In the genomic region with DNA sequence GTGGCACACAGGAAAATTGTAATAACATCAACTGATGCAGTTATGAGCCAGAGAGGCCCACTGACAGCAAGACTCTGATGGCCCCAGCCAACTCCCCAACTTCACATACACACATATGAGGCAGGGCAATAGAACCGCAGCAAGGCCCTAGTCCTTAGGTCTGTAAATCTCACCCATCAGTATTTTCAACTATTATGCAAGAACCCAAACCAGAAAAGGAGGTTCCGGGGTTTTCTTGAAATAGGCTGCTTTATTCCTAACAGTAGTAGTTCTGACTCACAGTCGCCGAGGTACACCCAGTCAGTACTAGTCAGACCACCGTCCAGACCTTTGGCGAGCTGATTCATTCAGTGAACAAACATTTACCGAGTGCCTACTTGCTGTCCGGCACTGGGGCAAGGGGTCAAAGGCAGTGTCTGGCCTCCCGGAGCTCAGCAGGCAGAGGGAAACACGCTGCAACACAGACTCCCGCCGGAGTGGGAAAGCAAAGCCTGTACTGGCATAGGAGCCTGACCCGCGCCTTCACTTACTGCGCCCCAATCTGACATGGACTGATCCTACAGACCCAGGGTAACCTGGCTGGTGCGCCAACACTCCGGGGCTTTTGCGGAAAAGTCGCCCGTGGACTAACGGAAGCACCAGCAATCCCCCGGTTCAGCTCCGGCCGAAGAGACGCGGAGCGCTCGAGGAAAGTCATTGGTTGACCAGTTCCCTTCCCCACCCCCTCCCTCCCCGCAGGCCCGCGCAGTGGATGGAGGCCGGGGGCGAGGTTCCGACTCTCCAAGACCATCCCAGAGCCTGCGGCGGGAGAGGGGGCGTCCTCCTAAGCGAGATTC, we compare ENCODE assay signal across 8 cellular contexts. TPM values are rescaled to one million over a fixed set of nuclear protein-coding genes. Genes with fewer than 3 reads are reported as not detected.
DNase-seq lines count a peak whose midpoint lies in the region; ATAC-seq and TF ChIP-seq lines count a peak whose summit lies in the region.

No MANE protein-coding gene starts in this region.

- peak overlapping the region; percentile 75 for H3K4me3 ChIP-seq in kidney epithelial cell (ENCODE audit: low read depth, low read length)
- H3K4me3 ChIP-seq in subcutaneous abdominal adipose tissue (ENCODE audit: low read depth in 1 of 5, low read length in 5 of 5), result peak overlapping the region; percentile 67 to 82 (median 74)

- peak overlapping the region; percentile 86 for H3K27ac ChIP-seq in subcutaneous abdominal adipose tissue (ENCODE audit: low read depth, low read length)

- H3K4me1 Mint-ChIP-seq in activated CD4-positive, alpha-beta memory T cell treated with anti-CD3 and anti-CD28 coated beads for 36 hours (ENCODE audit: low read depth), result peaks cover 3% of the 10 kb centered on the region
- peaks cover 9% of the 10 kb centered on the region for H3K4me1 Mint-ChIP-seq in activated CD4-positive, alpha-beta memory T cell treated with anti-CD3 and anti-CD28 coated beads, Interleukin-2, amount 10 ng/mL, durations not matched to agents 7 days and 5 days
- no peaks in the 10 kb centered on the region for H3K4me1 Mint-ChIP-seq in MCF 10A (ENCODE audit: insufficient read depth, unreplicated experiment)

- peaks cover 2% of the 10 kb centered on the region for H3K36me3 Mint-ChIP-seq in activated CD4-positive, alpha-beta memory T cell treated with anti-CD3 and anti-CD28 coated beads for 36 hours
- H3K36me3 Mint-ChIP-seq in activated CD4-positive, alpha-beta memory T cell treated with anti-CD3 and anti-CD28 coated beads, Interleukin-2, amount 10 ng/mL, durations not matched to agents 7 days and 5 days (ENCODE audit: low read depth), result peaks cover 2% of the 10 kb centered on the region
- no peaks in the 10 kb centered on the region for H3K36me3 Mint-ChIP-seq in MCF 10A (ENCODE audit: insufficient read depth, unreplicated experiment)

- CTCF ChIA-PET in activated CD4-positive, alpha-beta memory T cell treated with anti-CD3 and anti-CD28 coated beads for 36 hours (lab: Charles Lee), result no interaction called here
- CTCF ChIA-PET in activated CD4-positive, alpha-beta memory T cell treated with anti-CD3 and anti-CD28 coated beads, Interleukin-2, amount 10 ng/mL, durations not matched to agents 7 days and 5 days (lab: Charles Lee), result no interaction called here
- CTCF ChIA-PET in MCF 10A (lab: Yijun Ruan, JAX), result interaction anchor here (0.6 to 1.0 kb wide), 2 partner anchors 50 to 64 kb away, joined by 3 to 6 read pairs; no protein-coding TSS in a partner anchor

- H3K36me3 ChIP-seq in kidney epithelial cell (ENCODE audit: control insufficient read depth, insufficient read depth, low read length), result peaks cover 1% of the 10 kb centered on the region
- H3K36me3 ChIP-seq in subcutaneous abdominal adipose tissue (ENCODE audit: control insufficient read depth in 5 of 5, insufficient read depth in 5 of 5, low read length in 5 of 5), result no peaks in the 10 kb centered on the region

- H3K27me3 ChIP-seq in kidney epithelial cell (ENCODE audit: control insufficient read depth, insufficient read depth, low read length) (no peaks in the 10 kb centered on the region), subcutaneous abdominal adipose tissue (ENCODE audit: control insufficient read depth in 5 of 5, insufficient read depth in 4 of 5, low read length in 5 of 5) (peaks cover 0 to 4% (median 0%) of the 10 kb centered on the region in 5 donors)

- H3K27me3 Mint-ChIP-seq in activated CD4-positive, alpha-beta memory T cell treated with anti-CD3 and anti-CD28 coated beads for 36 hours, result peaks cover 11% of the 10 kb centered on the region
- peaks cover 27% of the 10 kb centered on the region for H3K27me3 Mint-ChIP-seq in activated CD4-positive, alpha-beta memory T cell treated with anti-CD3 and anti-CD28 coated beads, Interleukin-2, amount 10 ng/mL, durations not matched to agents 7 days and 5 days
- no peaks in the 10 kb centered on the region for H3K27me3 Mint-ChIP-seq in MCF 10A (ENCODE audit: insufficient read depth, unreplicated experiment)

- H3K27ac Mint-ChIP-seq in activated CD4-positive, alpha-beta memory T cell treated with anti-CD3 and anti-CD28 coated beads for 36 hours, result no peak overlapping the region
- H3K27ac Mint-ChIP-seq in activated CD4-positive, alpha-beta memory T cell treated with anti-CD3 and anti-CD28 coated beads, Interleukin-2, amount 10 ng/mL, durations not matched to agents 7 days and 5 days, result no peak overlapping the region
- no peak overlapping the region for H3K27ac Mint-ChIP-seq in MCF 10A (ENCODE audit: low read depth, unreplicated experiment)

- no peak for DNase-seq in activated CD4-positive, alpha-beta memory T cell treated with anti-CD3 and anti-CD28 coated beads for 36 hours
- no peak for DNase-seq in activated CD4-positive, alpha-beta memory T cell treated with anti-CD3 and anti-CD28 coated beads, Interleukin-2, amount 10 ng/mL, durations not matched to agents 7 days and 5 days
- peak; percentile 85 for DNase-seq in MCF 10A (ENCODE audit: unreplicated experiment)
- peak; percentile 75 for DNase-seq in kidney epithelial cell (ENCODE audit: low read depth)
- DNase-seq in NCI-H524 treated with DMSO at 0.1 percent for 48 hours (lab: John Stamatoyannopoulos, UW), result no peak

- H3K4me1 ChIP-seq in subcutaneous abdominal adipose tissue (ENCODE audit: control insufficient read depth in 5 of 5, insufficient read depth in 5 of 5, low read length in 5 of 5), result peaks cover 0 to 28% (median 22%) of the 10 kb centered on the region in 5 donors

- peak overlapping the region; percentile 51 for H3K4me3 Mint-ChIP-seq in activated CD4-positive, alpha-beta memory T cell treated with anti-CD3 and anti-CD28 coated beads for 36 hours
- no peak overlapping the region for H3K4me3 Mint-ChIP-seq in activated CD4-positive, alpha-beta memory T cell treated with anti-CD3 and anti-CD28 coated beads, Interleukin-2, amount 10 ng/mL, durations not matched to agents 7 days and 5 days
- H3K4me3 Mint-ChIP-seq in MCF 10A (ENCODE audit: unreplicated experiment), result no peak overlapping the region

- TF ChIP-seq CTCF in MCF 10A (IDR thresholded peaks at IDR 0.05; ENCODE audit: unreplicated experiment) (no peak), kidney epithelial cell (IDR thresholded peaks at IDR 0.05; ENCODE audit: insufficient read depth, low read length, poor library complexity, severe bottlenecking) (no peak)

- peak overlapping the region; percentile 44 to 82 (median 68) for H3K9ac ChIP-seq in subcutaneous abdominal adipose tissue (ENCODE audit: low read length in 5 of 5)

- no TSS peak for BruUV-seq in MCF 10A (replicated peaks; lab: Mats Ljungman, UMichigan)

- no peaks in the 10 kb centered on the region for H3K9me3 ChIP-seq in subcutaneous abdominal adipose tissue (ENCODE audit: control insufficient read depth in 5 of 5, low read length in 5 of 5)

- H3K9me3 Mint-ChIP-seq in activated CD4-positive, alpha-beta memory T cell treated with anti-CD3 and anti-CD28 coated beads for 36 hours, result no peaks in the 10 kb centered on the region
- no peaks in the 10 kb centered on the region for H3K9me3 Mint-ChIP-seq in activated CD4-positive, alpha-beta memory T cell treated with anti-CD3 and anti-CD28 coated beads, Interleukin-2, amount 10 ng/mL, durations not matched to agents 7 days and 5 days
- H3K9me3 Mint-ChIP-seq in MCF 10A (ENCODE audit: unreplicated experiment), result no peaks in the 10 kb centered on the region

- intact Hi-C loops in activated CD4-positive, alpha-beta memory T cell treated with anti-CD3 and anti-CD28 coated beads for 36 hours (cut with micrococcal nuclease), result no loop called here
- intact Hi-C loops in MCF 10A (cut with micrococcal nuclease), result loop anchor here (10.0 kb wide), 1 partner anchor 68 kb away; no protein-coding TSS in a partner anchor

- POLR2A ChIA-PET in activated CD4-positive, alpha-beta memory T cell treated with anti-CD3 and anti-CD28 coated beads for 36 hours (lab: Charles Lee), result no interaction called here
- POLR2A ChIA-PET in activated CD4-positive, alpha-beta memory T cell treated with anti-CD3 and anti-CD28 coated beads, Interleukin-2, amount 10 ng/mL, durations not matched to agents 7 days and 5 days (lab: Charles Lee), result no interaction called here
- POLR2A ChIA-PET in MCF 10A (lab: Yijun Ruan, JAX), result interaction anchor here (0.6 kb wide), 1 partner anchor 9 kb away, joined by 3 read pairs; no protein-coding TSS in a partner anchor

- no peak for ATAC-seq in GM21360 (IDR thresholded peaks at IDR 0.05; ENCODE audit: unreplicated experiment)
- no peak for ATAC-seq in HG03159 (IDR thresholded peaks at IDR 0.05; ENCODE audit: unreplicated experiment)

RNA-seq across cellular contexts. Expression of a gene that starts 1.3 kb away (rescaled TPM):
- 1 to 10 TPM; 5.1 to 5.3 TPM for total RNA-seq in activated CD4-positive, alpha-beta memory T cell treated with anti-CD3 and anti-CD28 coated beads for 36 hours
- 1 to 10 TPM; 2.3 to 3.4 TPM for total RNA-seq in activated CD4-positive, alpha-beta memory T cell treated with anti-CD3 and anti-CD28 coated beads, Interleukin-2, amount 10 ng/mL, durations not matched to agents 7 days and 5 days
- 1.7 and 2.8 TPM in 2 replicates for total RNA-seq in MCF 10A (2022)
- 17.7 and 25.3 TPM in 2 replicates for total RNA-seq in kidney epithelial cell

Comparison
In these comparisons a context has a peak if more than half of its experiments do, and no peak if none do; other contexts are left out.
1. DNase-seq: peak in MCF 10A (single experiment) and kidney epithelial cell (single experiment); none in activated CD4-positive, alpha-beta memory T cell treated with anti-CD3 and anti-CD28 coated beads for 36 hours (single experiment), activated CD4-positive, alpha-beta memory T cell treated with anti-CD3 and anti-CD28 coated beads, Interleukin-2, amount 10 ng/mL, durations not matched to agents 7 days and 5 days (single experiment) and NCI-H524 treated with DMSO at 0.1 percent for 48 hours (single experiment).